Comparison of ENCODE assay signal across 22 cellular contexts in genomic region chr4:42768125-42768748, GRCh38.
DNase-seq lines count a peak whose midpoint lies in the region; ATAC-seq and TF ChIP-seq lines count a peak whose summit lies in the region.
"Had no signal": no experiment of that assay in that cellular context is flagged by ENCODE, and none has a peak within 500 bp of the region (broad histone marks: within the 10 kb centered on the region; RNA-seq: fewer than 3 reads in every experiment).

No MANE protein-coding gene starts in this region.

- H3K4me1 ChIP-seq in HEK293 (ENCODE audit: control insufficient read depth, insufficient read depth, low read length) (no peaks in the 10 kb centered on the region), upper lobe of right lung (no peaks in the 10 kb centered on the region)
- H3K4me1 ChIP-seq: BLaER1 treated with 17β-estradiol and CSF1 and Interleukin-3, amounts not matched to agents 10 nM and 100 nM; gastroesophageal sphincter; Peyer's patch; uterus had no signal

- H3K4me1 Mint-ChIP-seq in activated CD8-positive, alpha-beta T cell treated with anti-CD3 and anti-CD28 coated beads for 36 hours (ENCODE audit: low read depth), result no peaks in the 10 kb centered on the region
- no peaks in the 10 kb centered on the region for H3K4me1 Mint-ChIP-seq in type B pancreatic cell (ENCODE audit: unreplicated experiment)
- H3K4me1 Mint-ChIP-seq: stimulated activated memory B cell treated with anti-CD40 and anti-IgM and Interleukin-4, amounts not matched to agents 10 μg/mL and 1 μg/mL and 100 μg/mL, for 72 hours; T-cell had no signal

- H3K27me3 ChIP-seq in upper lobe of right lung, result no peaks in the 10 kb centered on the region
- H3K27me3 ChIP-seq: BLaER1 treated with 17β-estradiol and CSF1 and Interleukin-3, amounts not matched to agents 10 nM and 100 nM; gastroesophageal sphincter; Peyer's patch; uterus had no signal

- H3K36me3 Mint-ChIP-seq in activated CD8-positive, alpha-beta T cell treated with anti-CD3 and anti-CD28 coated beads for 36 hours (ENCODE audit: low read depth), result no peaks in the 10 kb centered on the region
- no peaks in the 10 kb centered on the region for H3K36me3 Mint-ChIP-seq in type B pancreatic cell
- H3K36me3 Mint-ChIP-seq: stimulated activated memory B cell treated with anti-CD40 and anti-IgM and Interleukin-4, amounts not matched to agents 10 μg/mL and 1 μg/mL and 100 μg/mL, for 72 hours; T-cell had no signal

- H3K9me3 ChIP-seq in HEK293 (ENCODE audit: control insufficient read depth, insufficient read depth, low read depth, low read length) (no peaks in the 10 kb centered on the region), upper lobe of right lung (no peaks in the 10 kb centered on the region)
- H3K9me3 ChIP-seq: gastroesophageal sphincter, Peyer's patch, uterus had no signal

- CTCF ChIA-PET in HEK293 (lab: Yijun Ruan, JAX), result interaction anchor here (0.6 to 0.7 kb wide), 3 partner anchors 10 to 514 kb away, joined by 3 read pairs; no protein-coding TSS in a partner anchor
- CTCF ChIA-PET in activated CD8-positive, alpha-beta T cell treated with anti-CD3 and anti-CD28 coated beads for 36 hours (lab: Charles Lee), result interaction anchor here (0.7 to 2.5 kb wide), 13 partner anchors 8 to 249 kb away, joined by 3 to 12 read pairs (median 3); no protein-coding TSS in a partner anchor

- H3K27ac ChIP-seq in HEK293 (ENCODE audit: extremely low read depth, low read depth, low read length) (no peak overlapping the region), upper lobe of right lung (no peak overlapping the region)
- H3K27ac ChIP-seq: BLaER1 treated with 17β-estradiol and CSF1 and Interleukin-3, amounts not matched to agents 10 nM and 100 nM; gastroesophageal sphincter; Peyer's patch; uterus had no signal

- no peaks in the 10 kb centered on the region for H3K9me3 Mint-ChIP-seq in activated CD8-positive, alpha-beta T cell treated with anti-CD3 and anti-CD28 coated beads for 36 hours
- no peaks in the 10 kb centered on the region for H3K9me3 Mint-ChIP-seq in type B pancreatic cell
- H3K9me3 Mint-ChIP-seq: activated T-cell treated with anti-CD3 and anti-CD28 coated beads, Interleukin-2, amount 50 U/mL, for 24 hours; stimulated activated memory B cell treated with anti-CD40 and anti-IgM and Interleukin-4, amounts not matched to agents 10 μg/mL and 1 μg/mL and 100 μg/mL, for 72 hours; T-cell had no signal

- H3K4me3 ChIP-seq in HEK293 (ENCODE audit: low read depth, low read length) (no peak overlapping the region), upper lobe of right lung (no peak overlapping the region)
- H3K4me3 ChIP-seq: BLaER1 treated with 17β-estradiol and CSF1 and Interleukin-3, amounts not matched to agents 10 nM and 100 nM; gastroesophageal sphincter; K562; Peyer's patch; uterus had no signal

- peaks cover 7% of the 10 kb centered on the region for H3K27me3 Mint-ChIP-seq in activated CD8-positive, alpha-beta T cell treated with anti-CD3 and anti-CD28 coated beads for 36 hours
- H3K27me3 Mint-ChIP-seq in type B pancreatic cell, result no peaks in the 10 kb centered on the region
- H3K27me3 Mint-ChIP-seq: activated T-cell treated with anti-CD3 and anti-CD28 coated beads, Interleukin-2, amount 50 U/mL, for 24 hours had no signal

- POLR2A ChIA-PET in HEK293 (lab: Yijun Ruan, JAX), result no interaction called here
- POLR2A ChIA-PET in activated CD8-positive, alpha-beta T cell treated with anti-CD3 and anti-CD28 coated beads for 36 hours (lab: Charles Lee), result interaction anchor here (1.2 kb wide), 1 partner anchor 428 kb away, joined by 3 read pairs; no protein-coding TSS in a partner anchor

- DNase-seq in stimulated activated CD4-positive, alpha-beta T cell treated with anti-CD3 and anti-CD28 coated beads, Interleukin-15, amount 100 ng/mL, for 24 hours, result peak; percentile 23
- no peak for DNase-seq in stimulated activated CD4-positive, alpha-beta T cell treated with anti-CD3 and anti-CD28 coated beads, Interleukin-4, amount 100 ng/mL, for 1 hour
- DNase-seq in activated CD8-positive, alpha-beta T cell treated with anti-CD3 and anti-CD28 coated beads for 36 hours, result peak; percentile 28
- DNase-seq in type B pancreatic cell (ENCODE audit: extremely low spot score, unreplicated experiment) (no peak), GM19240 (ENCODE audit: insufficient read length, low spot score) (no peak), upper lobe of right lung (no peak)
- DNase-seq: activated T-cell treated with anti-CD3 and anti-CD28 coated beads, Interleukin-2, amount 50 U/mL, for 24 hours; amniotic stem cell; cerebellar nuclear complex; DMS153; HFFc6; NCI-H1436; NCI-H510A; occipital lobe; Peyer's patch; uterus had no signal

- no peak for ATAC-seq in activated CD8-positive, alpha-beta T cell treated with anti-CD3 and anti-CD28 coated beads for 36 hours
- no peak for ATAC-seq in upper lobe of right lung
- ATAC-seq: gastroesophageal sphincter; K562; stimulated activated memory B cell treated with anti-CD40 and anti-IgM and Interleukin-4, amounts not matched to agents 10 μg/mL and 1 μg/mL and 100 μg/mL, for 72 hours; T-cell had no signal

- intact Hi-C loops in activated CD8-positive, alpha-beta T cell treated with anti-CD3 and anti-CD28 coated beads for 36 hours (cut with micrococcal nuclease), result no loop called here
- intact Hi-C loops in upper lobe of right lung (cut with DNase I), result no loop called here

- H3K27ac Mint-ChIP-seq in activated CD8-positive, alpha-beta T cell treated with anti-CD3 and anti-CD28 coated beads for 36 hours, result no peak overlapping the region
- H3K27ac Mint-ChIP-seq in type B pancreatic cell, result no peak overlapping the region
- H3K27ac Mint-ChIP-seq: activated T-cell treated with anti-CD3 and anti-CD28 coated beads, Interleukin-2, amount 50 U/mL, for 24 hours; HFFc6; stimulated activated memory B cell treated with anti-CD40 and anti-IgM and Interleukin-4, amounts not matched to agents 10 μg/mL and 1 μg/mL and 100 μg/mL, for 72 hours; T-cell had no signal

- no peak overlapping the region for H3K4me3 Mint-ChIP-seq in activated CD8-positive, alpha-beta T cell treated with anti-CD3 and anti-CD28 coated beads for 36 hours
- no peak overlapping the region for H3K4me3 Mint-ChIP-seq in type B pancreatic cell
- H3K4me3 Mint-ChIP-seq: activated T-cell treated with anti-CD3 and anti-CD28 coated beads, Interleukin-2, amount 50 U/mL, for 24 hours; HFFc6; stimulated activated memory B cell treated with anti-CD40 and anti-IgM and Interleukin-4, amounts not matched to agents 10 μg/mL and 1 μg/mL and 100 μg/mL, for 72 hours; T-cell had no signal

- no peaks in the 10 kb centered on the region for H3K36me3 ChIP-seq in HEK293 (ENCODE audit: control insufficient read depth in 2 of 2, insufficient read depth in 1 of 2, low read length in 2 of 2)
- H3K36me3 ChIP-seq in upper lobe of right lung, result no peaks in the 10 kb centered on the region
- H3K36me3 ChIP-seq: BLaER1 treated with 17β-estradiol and CSF1 and Interleukin-3, amounts not matched to agents 10 nM and 100 nM; gastroesophageal sphincter; Peyer's patch; uterus had no signal

- no peak for TF ChIP-seq CTCF in HEK293 (tag by site-specific recombination; IDR thresholded peaks at IDR 0.05)
- TF ChIP-seq CTCF in activated CD8-positive, alpha-beta T cell treated with anti-CD3 and anti-CD28 coated beads for 36 hours (IDR thresholded peaks at IDR 0.05), result peak; percentile 21
- peak; percentile 32 for TF ChIP-seq CTCF in type B pancreatic cell (conservative IDR thresholded peaks at IDR 0.05)
- TF ChIP-seq CTCF in upper lobe of right lung (IDR thresholded peaks at IDR 0.05), result no peak

TF ChIP-seq in HEK293, 187 proteins besides CTCF, POLR2A, EP300 and RAD21:
- TF ChIP-seq SCRT2 (tag by site-specific recombination; IDR thresholded peaks at IDR 0.05) (no peak), FEZF1 (tag by site-specific recombination; IDR thresholded peaks at IDR 0.05) (peak; percentile 22; the same call in 1 of the 2 replicates)

Comparison
In these comparisons a context has a peak if more than half of its experiments do, and no peak if none do; other contexts are left out.
1. DNase-seq: peak in stimulated activated CD4-positive, alpha-beta T cell treated with anti-CD3 and anti-CD28 coated beads, Interleukin-15, amount 100 ng/mL, for 24 hours (single experiment) and activated CD8-positive, alpha-beta T cell treated with anti-CD3 and anti-CD28 coated beads for 36 hours (single experiment); none in stimulated activated CD4-positive, alpha-beta T cell treated with anti-CD3 and anti-CD28 coated beads, Interleukin-4, amount 100 ng/mL, for 1 hour (single experiment), type B pancreatic cell (single experiment), GM19240 (single experiment) and upper lobe of right lung (single experiment).
2. CTCF ChIP-seq: peak in activated CD8-positive, alpha-beta T cell treated with anti-CD3 and anti-CD28 coated beads for 36 hours (single experiment) and type B pancreatic cell (single experiment); none in HEK293 (single experiment) and upper lobe of right lung (single experiment).